Comparison of ENCODE assay signal across 22 cellular contexts in the genomic region with DNA sequence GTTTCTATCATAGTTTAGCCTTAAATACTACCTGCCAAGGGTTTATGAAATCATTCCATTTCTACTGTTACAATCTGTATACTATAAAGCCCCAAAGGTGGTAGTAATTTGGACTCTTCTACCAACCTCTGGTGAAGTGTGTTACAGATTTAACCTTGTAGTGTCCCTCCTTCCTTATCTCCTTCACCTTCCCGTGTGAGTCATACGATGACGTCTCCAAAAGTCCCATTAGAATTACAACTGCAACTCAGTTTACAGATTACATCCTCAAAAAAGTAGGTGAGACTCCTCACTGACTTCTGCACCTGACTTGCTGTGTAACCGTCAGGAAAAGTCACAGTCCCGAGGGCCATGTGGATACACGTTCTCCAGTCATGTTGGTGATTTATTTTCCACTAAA.
DNase-seq lines count a peak whose midpoint lies in the region; ATAC-seq and TF ChIP-seq lines count a peak whose summit lies in the region.
"Had no signal": no experiment of that assay in that cellular context is flagged by ENCODE, and none has a peak within 500 bp of the region (broad histone marks: within the 10 kb centered on the region; RNA-seq: fewer than 3 reads in every experiment).

No MANE protein-coding gene starts in this region.

- no peak overlapping the region for H2AK5ac ChIP-seq in IMR-90 (ENCODE audit: low read depth, low read length)

- H3K4ac ChIP-seq in IMR-90 (ENCODE audit: low read depth, low read length): no peak overlapping the region

- no peak overlapping the region for H3K18ac ChIP-seq in IMR-90 (ENCODE audit: low read depth, low read length)

- intact Hi-C loops in IMR-90 (cut with micrococcal nuclease): no loop called here
- intact Hi-C loops in head of caudate nucleus (cut with DNase I): no loop called here

- H3K36me3 ChIP-seq in IMR-90 (ENCODE audit: control insufficient read depth, insufficient read depth, low read length): no peaks in the 10 kb centered on the region
- H3K36me3 ChIP-seq: Peyer's patch had no signal

- H3K79me1 ChIP-seq in IMR-90 (ENCODE audit: low read depth in 1 of 2, low read length in 2 of 2): no peaks in the 10 kb centered on the region

- H3K4me3 Mint-ChIP-seq in type B pancreatic cell: no peak overlapping the region
- H3K4me3 Mint-ChIP-seq: CD4-positive, CD25-positive, alpha-beta regulatory T cell; HFFc6 had no signal

- CTCF ChIA-PET in IMR-90 (lab: Yijun Ruan, JAX): no interaction called here

- no peak overlapping the region for H2BK20ac ChIP-seq in IMR-90 (ENCODE audit: low read depth, low read length)

- TF ChIP-seq RAD21 in IMR-90 (IDR thresholded peaks at IDR 0.05; ENCODE audit: low read length): no peak

- H4K20me1 ChIP-seq in IMR-90 (ENCODE audit: insufficient read depth, low read length): no peaks in the 10 kb centered on the region

- H3K4me3 ChIP-seq in IMR-90 (ENCODE audit: insufficient read depth, low read depth, low read length): no peak overlapping the region
- H3K4me3 ChIP-seq: Peyer's patch had no signal

- H2BK15ac ChIP-seq in IMR-90 (ENCODE audit: low read depth, low read length): no peak overlapping the region

- no peak overlapping the region for H4K5ac ChIP-seq in IMR-90 (ENCODE audit: low read depth, low read length)

- WGBS in IMR-90 (ENCODE audit: extremely low coverage in 2 of 2, insufficient read length in 1 of 2), 2 experiments: 100% methylated on average over 1 of the region's 6 CpGs; no CpG with 5 or more reads in 1 of the 2 experiments

- H3K56ac ChIP-seq in IMR-90 (ENCODE audit: extremely low read depth, insufficient read depth, low read length): no peak overlapping the region

- H4K91ac ChIP-seq in IMR-90 (ENCODE audit: insufficient read depth, low read depth, low read length): no peak overlapping the region

- no peaks in the 10 kb centered on the region for H3K9me3 ChIP-seq in IMR-90 (ENCODE audit: control insufficient read depth, insufficient read depth, low read length)
- H3K9me3 ChIP-seq: BE2C, Peyer's patch had no signal

- peaks cover 4% of the 10 kb centered on the region for H3K4me1 Mint-ChIP-seq in type B pancreatic cell (ENCODE audit: unreplicated experiment)
- H3K4me1 Mint-ChIP-seq: CD4-positive, CD25-positive, alpha-beta regulatory T cell had no signal

- H2BK120ac ChIP-seq in IMR-90 (ENCODE audit: low read depth, low read length): no peak overlapping the region

- no peak overlapping the region for H3K27ac ChIP-seq in IMR-90 (ENCODE audit: insufficient read depth, low read length)
- H3K27ac ChIP-seq: KMS-11, Peyer's patch had no signal

- no TSS peak for BruUV-seq in IMR-90 (replicated peaks; lab: Mats Ljungman, UMichigan)

- ATAC-seq in IMR-90 (ENCODE audit: low read depth) (no peak), GM21717 (IDR thresholded peaks at IDR 0.05; ENCODE audit: unreplicated experiment) (no peak)
- ATAC-seq: SK-N-SH treated with all-trans-retinoic acid at 6 μM for 48 hours had no signal

- TF ChIP-seq CTCF in IMR-90 (conservative IDR thresholded peaks at IDR 0.05; ENCODE audit: low read depth, low read length) (no peak), type B pancreatic cell (conservative IDR thresholded peaks at IDR 0.05) (no peak)

- H3K27me3 ChIP-seq in IMR-90 (ENCODE audit: control insufficient read depth, insufficient read depth, low read length): no peaks in the 10 kb centered on the region
- H3K27me3 ChIP-seq: BE2C, Peyer's patch had no signal

- H3K9me1 ChIP-seq in IMR-90 (ENCODE audit: insufficient read depth, low read length): no peaks in the 10 kb centered on the region

- POLR2A ChIA-PET in IMR-90 (lab: Charles Lee; ENCODE audit: unreplicated experiment): no interaction called here

- H3K23ac ChIP-seq in IMR-90 (ENCODE audit: low read depth, low read length): no peak overlapping the region

- no peak overlapping the region for H2AFZ ChIP-seq in IMR-90 (replicated peaks; ENCODE audit: low read length, poor library complexity)

- TF ChIP-seq POLR2A in IMR-90 (IDR thresholded peaks at IDR 0.05; ENCODE audit: low read depth, low read length): no peak

- H2BK5ac ChIP-seq in IMR-90 (ENCODE audit: low read depth, low read length, poor library complexity, severe bottlenecking): no peak overlapping the region

- H3K27me3 Mint-ChIP-seq in type B pancreatic cell: no peaks in the 10 kb centered on the region
- H3K27me3 Mint-ChIP-seq: CD4-positive, CD25-positive, alpha-beta regulatory T cell had no signal

- no peaks in the 10 kb centered on the region for H3K4me1 ChIP-seq in IMR-90 (ENCODE audit: control insufficient read depth, insufficient read depth, low read length)
- H3K4me1 ChIP-seq: BE2C, Peyer's patch had no signal

- H3K36me3 Mint-ChIP-seq in type B pancreatic cell: peaks cover 3% of the 10 kb centered on the region
- H3K36me3 Mint-ChIP-seq: CD4-positive, CD25-positive, alpha-beta regulatory T cell had no signal

- peak overlapping the region; percentile 43 for H3K27ac Mint-ChIP-seq in type B pancreatic cell
- H3K27ac Mint-ChIP-seq: CD4-positive, CD25-positive, alpha-beta regulatory T cell; HFFc6 had no signal

- dilution Hi-C loops in IMR-90 (cut with HindIII; ENCODE audit: low sequenced_read_pairs, unreplicated experiment): no loop called here

- H3K9ac ChIP-seq in IMR-90 (ENCODE audit: low read depth, low read length): no peak overlapping the region
- H3K9ac ChIP-seq: KMS-11 had no signal

- H3K9me3 Mint-ChIP-seq in type B pancreatic cell: no peaks in the 10 kb centered on the region
- H3K9me3 Mint-ChIP-seq: CD4-positive, CD25-positive, alpha-beta regulatory T cell; HFFc6 had no signal

- H2AK9ac ChIP-seq in IMR-90 (replicated peaks; ENCODE audit: low read depth, low read length, poor library complexity): no peak overlapping the region

- DNase-seq in Daoy (ENCODE audit: low read depth): peak; percentile 38
- peak; percentile 19 for DNase-seq in IMR-90
- DNase-seq in dermis blood vessel endothelial cell: peak; percentile 21
- DNase-seq in type B pancreatic cell (ENCODE audit: extremely low spot score, unreplicated experiment): no peak
- no peak for DNase-seq in GDM1 (lab: John Stamatoyannopoulos, UW)
- DNase-seq in head of caudate nucleus: no peak
- DNase-seq: BE2C; CD4-positive, CD25-positive, alpha-beta regulatory T cell; DMS 273 treated with DMSO at 0.1 percent for 48 hours; DMS79 treated with DMSO at 0.1 percent for 48 hours; H7; HFFc6; MV-4-11; NCI-H1694; NCI-H2081; NCI-H2171 treated with DMSO at 0.1 percent for 48 hours; NCI-H524 treated with DMSO at 0.1 percent for 48 hours; NCI-H82; Peyer's patch had no signal

- H4K8ac ChIP-seq in IMR-90 (ENCODE audit: low read depth in 2 of 2, low read length in 2 of 2): no peak overlapping the region

- H3K14ac ChIP-seq in IMR-90 (replicated peaks; ENCODE audit: low read depth, low read length): no peak overlapping the region

- no peak overlapping the region for H3K4me2 ChIP-seq in IMR-90 (ENCODE audit: low read depth, low read length)
- H3K4me2 ChIP-seq: KMS-11 had no signal

- in situ Hi-C loops in IMR-90 (cut with MboI; ENCODE audit: low sequenced_read_pairs): no loop called here

TF ChIP-seq in IMR-90, 13 proteins besides CTCF, POLR2A, EP300 and RAD21:
- no peak for TF ChIP-seq RCOR1 (IDR thresholded peaks at IDR 0.05; ENCODE audit: insufficient replicate concordance, low read length)
- TF ChIP-seq CEBPB (IDR thresholded peaks at IDR 0.05; ENCODE audit: low read depth, low read length): no peak

Comparison
In these comparisons a context has a peak if more than half of its experiments do, and no peak if none do; other contexts are left out.
1. DNase-seq: peak in Daoy (single experiment), IMR-90 (single experiment) and dermis blood vessel endothelial cell (single experiment); none in type B pancreatic cell (single experiment), GDM1 (single experiment) and head of caudate nucleus (0 of 42).